Comparison of ENCODE assay signal across 25 cellular contexts in the genomic region with DNA sequence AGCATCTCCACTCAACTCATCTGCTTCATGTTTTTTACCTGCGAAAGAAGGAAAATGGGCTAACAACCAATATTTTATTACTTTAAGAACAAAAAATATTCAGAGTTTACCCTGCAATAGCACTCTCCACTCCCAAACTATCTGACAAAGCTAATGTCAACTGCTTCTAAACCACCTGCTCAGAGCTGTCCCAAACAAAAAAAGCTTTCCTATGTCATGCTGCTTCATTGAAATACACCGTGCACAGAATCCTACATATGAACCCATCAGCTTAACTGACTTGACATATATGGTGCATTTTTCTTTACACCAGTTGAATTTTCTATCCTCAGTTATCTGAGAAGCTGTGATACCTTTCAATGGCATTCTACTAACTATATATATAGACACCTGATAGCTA.
"Had no signal": no experiment of that assay in that cellular context is flagged by ENCODE, and none has a peak within 500 bp of the region (broad histone marks: within the 10 kb centered on the region; RNA-seq: fewer than 3 reads in every experiment).

No MANE protein-coding gene starts in this region.

- H3K27ac ChIP-seq: brain microvascular endothelial cell, coronary artery, esophagus muscularis mucosa, foreskin keratinocyte, gastroesophageal sphincter had no signal

- H3K9me3 ChIP-seq: esophagus muscularis mucosa, gastroesophageal sphincter had no signal

- H3K27ac Mint-ChIP-seq: activated CD8-positive, alpha-beta T cell treated with anti-CD3 and anti-CD28 coated beads for 36 hours; activated naive CD4-positive, alpha-beta T cell treated with anti-CD3 and anti-CD28 coated beads for 36 hours; activated naive CD4-positive, alpha-beta T cell treated with anti-CD3 and anti-CD28 coated beads, Interleukin-2, amount 50 U/mL, for 24 hours; activated naive CD8-positive, alpha-beta T cell treated with anti-CD3 and anti-CD28 coated beads, Interleukin-2, amount 10 ng/mL, durations not matched to agents 7 days and 5 days; activated T-helper 2 cell treated with anti-CD3 and anti-CD28 coated beads, Interferon-gamma antibody, Interleukin-2, Interleukin-4, amounts not matched to agents 10 μg/mL and 5 μg/mL and 100 μg/mL, durations not matched to agents 14 hours and 24 hours and 36 hours had no signal

- H3K27me3 Mint-ChIP-seq: activated CD8-positive, alpha-beta T cell treated with anti-CD3 and anti-CD28 coated beads for 36 hours; activated naive CD4-positive, alpha-beta T cell treated with anti-CD3 and anti-CD28 coated beads, Interleukin-2, amount 50 U/mL, for 24 hours; activated naive CD8-positive, alpha-beta T cell treated with anti-CD3 and anti-CD28 coated beads, Interleukin-2, amount 10 ng/mL, durations not matched to agents 7 days and 5 days; central memory CD8-positive, alpha-beta T cell; effector memory CD8-positive, alpha-beta T cell had no signal

- H3K27me3 ChIP-seq: brain microvascular endothelial cell, esophagus muscularis mucosa, foreskin keratinocyte, gastroesophageal sphincter had no signal

- H3K4me3 Mint-ChIP-seq: activated CD8-positive, alpha-beta T cell treated with anti-CD3 and anti-CD28 coated beads for 36 hours; activated naive CD4-positive, alpha-beta T cell treated with anti-CD3 and anti-CD28 coated beads for 36 hours; activated naive CD4-positive, alpha-beta T cell treated with anti-CD3 and anti-CD28 coated beads, Interleukin-2, amount 50 U/mL, for 24 hours; activated naive CD8-positive, alpha-beta T cell treated with anti-CD3 and anti-CD28 coated beads, Interleukin-2, amount 10 ng/mL, durations not matched to agents 7 days and 5 days; activated T-cell treated with anti-CD3 and anti-CD28 coated beads, Interleukin-2, amount 50 U/mL, for 4 hours; central memory CD8-positive, alpha-beta T cell; effector memory CD8-positive, alpha-beta T cell had no signal

- DNase-seq: activated CD4-positive, alpha-beta T cell treated with anti-CD3 and anti-CD28 coated beads for 48 hours; activated CD4-positive, alpha-beta T cell treated with anti-CD3 and anti-CD28 coated beads, Interleukin-2, amount 50 U/mL, for 1 hour; activated CD4-positive, alpha-beta T cell treated with anti-CD3 and anti-CD28 coated beads, Interleukin-2, amount 50 U/mL, for 48 hours; activated CD8-positive, alpha-beta memory T cell treated with anti-CD3 and anti-CD28 coated beads for 24 hours; activated CD8-positive, alpha-beta T cell treated with anti-CD3 and anti-CD28 coated beads for 36 hours; activated effector memory CD4-positive, alpha-beta T cell treated with anti-CD3 and anti-CD28 coated beads, Interleukin-2, amount 50 U/mL, for 16 hours; activated naive CD4-positive, alpha-beta T cell treated with anti-CD3 and anti-CD28 coated beads for 36 hours; activated naive CD8-positive, alpha-beta T cell treated with anti-CD3 and anti-CD28 coated beads, Interleukin-2, amount 10 ng/mL, durations not matched to agents 7 days and 5 days; activated T-cell treated with anti-CD3 and anti-CD28 coated beads, Interleukin-2, amount 50 U/mL, for 4 hours; amniotic stem cell; anterior cingulate cortex; brain microvascular endothelial cell; dermis blood vessel endothelial cell; effector CD4-positive, alpha-beta T cell; effector memory CD8-positive, alpha-beta T cell; erythroblast; foreskin keratinocyte; T-helper 2 cell had no signal

- ATAC-seq: activated CD4-positive, CD25-positive, alpha-beta regulatory T cell treated with anti-CD3 and anti-CD28 coated beads, Interleukin-2, amount 50 U/mL, for 24 hours; activated CD8-positive, alpha-beta T cell treated with anti-CD3 and anti-CD28 coated beads for 36 hours; activated T-cell treated with anti-CD3 and anti-CD28 coated beads, Interleukin-2, amount 50 U/mL, for 4 hours; effector memory CD8-positive, alpha-beta T cell; foreskin keratinocyte; gastroesophageal sphincter had no signal

- H3K4me3 ChIP-seq: coronary artery, esophagus muscularis mucosa, gastroesophageal sphincter had no signal

- H3K9me3 Mint-ChIP-seq: activated CD8-positive, alpha-beta T cell treated with anti-CD3 and anti-CD28 coated beads for 36 hours; activated naive CD4-positive, alpha-beta T cell treated with anti-CD3 and anti-CD28 coated beads for 36 hours; activated naive CD4-positive, alpha-beta T cell treated with anti-CD3 and anti-CD28 coated beads, Interleukin-2, amount 50 U/mL, for 24 hours; activated naive CD8-positive, alpha-beta T cell treated with anti-CD3 and anti-CD28 coated beads, Interleukin-2, amount 10 ng/mL, durations not matched to agents 7 days and 5 days; activated T-cell treated with anti-CD3 and anti-CD28 coated beads, Interleukin-2, amount 50 U/mL, for 4 hours; activated T-helper 2 cell treated with anti-CD3 and anti-CD28 coated beads, Interferon-gamma antibody, Interleukin-2, Interleukin-4, amounts not matched to agents 10 μg/mL and 5 μg/mL and 100 μg/mL, durations not matched to agents 14 hours and 24 hours and 36 hours; central memory CD8-positive, alpha-beta T cell; effector memory CD8-positive, alpha-beta T cell had no signal
